In genomic region chr14:105486974-105487448, GRCh38 we compare ENCODE assay signal across 8 cellular contexts.
DNase-seq lines count a peak whose midpoint lies in the region; ATAC-seq lines count a peak whose summit lies in the region.

No MANE protein-coding gene starts in this region.

- peak overlapping the region; percentile 40; the same call in 1 of the 2 replicates for H3K4me3 ChIP-seq in iPS-18c (ENCODE audit: insufficient read depth, low read depth, low read length)

- peak; percentile 67 for DNase-seq in activated CD4-positive, CD25-positive, alpha-beta regulatory T cell treated with anti-CD3 and anti-CD28 coated beads, Interleukin-2, amount 50 U/mL, for 72 hours
- DNase-seq in activated T-cell treated with anti-CD3 and anti-CD28 coated beads, Interleukin-2, amount 50 U/mL, for 48 hours, result peak; percentile 67 to 71
- DNase-seq in stimulated activated naive CD4-positive, alpha-beta T cell (lab: John Stamatoyannopoulos, UW), result peak in 5 of 6 experiments; percentile 21 to 59 (median 50)
- no peak for DNase-seq in inferior parietal cortex (ENCODE audit: extremely low spot score)
- no peak for DNase-seq in iPS-NIHi7 (ENCODE audit: extremely low spot score)
- DNase-seq in cerebellar cortex (ENCODE audit: low spot score), result no peak

- H3K9me3 ChIP-seq in iPS-18c (ENCODE audit: control insufficient read depth, insufficient read depth, low read length), result no peaks in the 10 kb centered on the region

- ATAC-seq in activated CD4-positive, CD25-positive, alpha-beta regulatory T cell treated with anti-CD3 and anti-CD28 coated beads, Interleukin-2, amount 50 U/mL, for 24 hours, result no peak

Comparison
In these comparisons a context has a peak if more than half of its experiments do, and no peak if none do; other contexts are left out.
1. DNase-seq: peak in activated CD4-positive, CD25-positive, alpha-beta regulatory T cell treated with anti-CD3 and anti-CD28 coated beads, Interleukin-2, amount 50 U/mL, for 72 hours (single experiment), activated T-cell treated with anti-CD3 and anti-CD28 coated beads, Interleukin-2, amount 50 U/mL, for 48 hours (2 of 2) and stimulated activated naive CD4-positive, alpha-beta T cell (5 of 6); none in inferior parietal cortex (single experiment), iPS-NIHi7 (single experiment) and cerebellar cortex (single experiment).